In the genomic region with DNA sequence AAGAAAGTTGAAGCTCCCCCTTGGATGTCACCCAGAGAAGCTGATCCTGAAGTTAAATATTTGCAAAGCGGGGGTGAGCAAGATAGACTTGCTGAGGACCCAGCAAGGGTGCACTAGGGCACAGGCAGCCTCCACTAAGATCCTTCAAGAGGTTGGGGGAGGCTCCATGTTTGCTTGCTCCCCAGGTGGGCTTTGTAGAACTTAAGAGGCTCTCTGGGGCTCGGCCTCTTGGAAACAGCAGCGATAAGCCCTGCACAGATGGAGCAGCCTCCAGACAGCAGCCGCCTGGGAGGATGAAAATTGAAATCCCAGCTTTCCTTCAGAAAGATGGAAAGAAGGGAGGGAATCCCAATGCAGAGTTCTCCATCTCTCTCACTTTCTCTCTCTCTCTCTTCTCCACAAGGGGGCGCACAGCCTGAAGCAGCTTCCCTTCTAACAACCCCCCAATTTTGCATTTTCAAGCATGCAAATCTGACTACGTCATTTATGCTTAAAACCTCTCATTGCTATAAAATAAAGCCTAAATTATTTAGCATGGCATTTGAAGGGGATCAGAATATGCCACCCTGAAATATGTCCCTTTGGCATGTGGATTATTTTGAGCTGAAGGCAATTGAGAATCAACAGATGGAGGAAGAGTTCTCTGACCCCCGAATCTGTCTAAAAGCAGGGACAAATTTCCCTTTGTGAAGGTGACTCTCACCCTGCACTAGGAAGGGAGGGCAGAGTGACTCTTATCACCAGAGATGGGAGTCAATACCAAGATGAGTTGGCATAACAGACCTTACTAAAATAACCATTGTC, we compare ENCODE assay signal across 9 cellular contexts.
A peak's percentile ranks its signal among the peaks of the same experiment; 100 is the strongest.
DNase-seq lines count a peak whose midpoint lies in the region; ATAC-seq and TF ChIP-seq lines count a peak whose summit lies in the region.
"Had no signal": no experiment of that assay in that cellular context is flagged by ENCODE, and none has a peak within 500 bp of the region (broad histone marks: within the 10 kb centered on the region; RNA-seq: fewer than 3 reads in every experiment).

No MANE protein-coding gene starts in this region.

- H3K9me3 Mint-ChIP-seq in CD14-positive monocyte: peaks cover 3 to 12% (median 8%) of the 10 kb centered on the region in 7 donors

- TF ChIP-seq POLR2A in heart left ventricle (IDR thresholded peaks at IDR 0.05): no peak

- H3K36me3 Mint-ChIP-seq in CD14-positive monocyte: no peaks in the 10 kb centered on the region

- ATAC-seq in HG02588 (IDR thresholded peaks at IDR 0.05; ENCODE audit: unreplicated experiment) (no peak), heart left ventricle (no peak), HG03439 (IDR thresholded peaks at IDR 0.05; ENCODE audit: unreplicated experiment) (no peak)

- H3K4me3 Mint-ChIP-seq in CD14-positive monocyte: no peak overlapping the region
- H3K4me3 Mint-ChIP-seq: stimulated activated naive CD8-positive, alpha-beta T cell treated with anti-CD3 and anti-CD28 coated beads, Interleukin-15, Interleukin-2, amounts not matched to agents 100 ng/mL and 50 ng/mL, for 24 hours had no signal

- no peaks in the 10 kb centered on the region for H3K4me1 Mint-ChIP-seq in CD14-positive monocyte

- intact Hi-C loops in CD14-positive monocyte (cut with micrococcal nuclease): no loop called here
- intact Hi-C loops in heart left ventricle (cut with DNase I): no loop called here

- DNase-seq in CD14-positive monocyte (ENCODE audit: low spot score): no peak
- peak; percentile 9 for DNase-seq in GM19238 (ENCODE audit: insufficient read length, low spot score)
- DNase-seq in NCI-H524 (lab: John Stamatoyannopoulos, UW): peak; percentile 87 to 92
- DNase-seq in fibroblast of mammary gland (ENCODE audit: low read depth): peak; percentile 30
- DNase-seq in activated CD4-positive, CD25-positive, alpha-beta regulatory T cell treated with anti-CD3 and anti-CD28 coated beads, Interleukin-2, amount 50 U/mL, for 72 hours: no peak
- DNase-seq in heart left ventricle: no peak

- no peaks in the 10 kb centered on the region for H3K36me3 ChIP-seq in heart left ventricle

- 77 to 80% (median 78%) methylated on average over 7 of the region's 7 CpGs for WGBS in heart left ventricle, 4 donors

- peaks cover 0 to 4% (median 0%) of the 10 kb centered on the region in 12 donors for H3K4me1 ChIP-seq in heart left ventricle

- TF ChIP-seq CTCF in CD14-positive monocyte (IDR thresholded peaks at IDR 0.05) (peak; percentile 31), fibroblast of mammary gland (conservative IDR thresholded peaks at IDR 0.05; ENCODE audit: control insufficient read depth, insufficient read depth, low read depth, low read length) (peak; percentile 66), heart left ventricle (IDR thresholded peaks at IDR 0.05) (peak in 5 of 12 donors; percentile 10 to 21 (median 19))

- H3K27me3 Mint-ChIP-seq in CD14-positive monocyte (ENCODE audit: low read depth in 3 of 3): no peaks in the 10 kb centered on the region

- no peaks in the 10 kb centered on the region for H3K27me3 ChIP-seq in heart left ventricle

- H3K27ac ChIP-seq in heart left ventricle: no peak overlapping the region

- no peak overlapping the region for H3K4me3 ChIP-seq in fibroblast of mammary gland (ENCODE audit: control insufficient read depth, low read depth, low read length)
- no peak overlapping the region for H3K4me3 ChIP-seq in heart left ventricle

- no peak overlapping the region for H3K27ac Mint-ChIP-seq in CD14-positive monocyte
- H3K27ac Mint-ChIP-seq: stimulated activated naive CD8-positive, alpha-beta T cell treated with anti-CD3 and anti-CD28 coated beads, Interleukin-15, Interleukin-2, amounts not matched to agents 100 ng/mL and 50 ng/mL, for 24 hours had no signal

- H3K9me3 ChIP-seq in heart left ventricle: peaks cover 0 to 16% (median 4%) of the 10 kb centered on the region in 12 donors

Comparison
In these comparisons a context has a peak if more than half of its experiments do, and no peak if none do; other contexts are left out.
1. DNase-seq: peak in GM19238 (single experiment), NCI-H524 (2 of 2) and fibroblast of mammary gland (single experiment); none in CD14-positive monocyte (single experiment), activated CD4-positive, CD25-positive, alpha-beta regulatory T cell treated with anti-CD3 and anti-CD28 coated beads, Interleukin-2, amount 50 U/mL, for 72 hours (single experiment) and heart left ventricle (0 of 5).